In genomic region chr11:47259178-47259977, GRCh38 we compare ENCODE assay signal across 6 cellular contexts. TPM values are rescaled to one million over a fixed set of nuclear protein-coding genes. Genes with fewer than 3 reads are reported as not detected.
DNase-seq lines count a peak whose midpoint lies in the region; ATAC-seq and TF ChIP-seq lines count a peak whose summit lies in the region.

No MANE protein-coding gene starts in this region.

- H2AK5ac ChIP-seq in mesenchymal stem cell (ENCODE audit: low read length, severe bottlenecking), result peak overlapping the region; percentile 35

- H3K27ac ChIP-seq in CD4-positive, alpha-beta T cell (ENCODE audit: low read depth, low read length), result no peak overlapping the region
- peak overlapping the region; percentile 39 for H3K27ac ChIP-seq in mesenchymal stem cell (ENCODE audit: low read length, poor library complexity, severe bottlenecking)

- H4K8ac ChIP-seq in mesenchymal stem cell (ENCODE audit: low read length), result peak overlapping the region; percentile 95

- DNase-seq in CD4-positive, alpha-beta T cell, result peak in 4 of 10 experiments; percentile 9 to 23 (median 18)
- DNase-seq in HuH-7.5 (ENCODE audit: low spot score) (peak; percentile 68), mesenchymal stem cell (peak; percentile 65)
- DNase-seq in activated naive CD4-positive, alpha-beta T cell treated with anti-CD3 and anti-CD28 coated beads, Interleukin-2, amount 10 ng/mL, durations not matched to agents 7 days and 5 days, result peak; percentile 57

- intact Hi-C loops in CD4-positive, alpha-beta T cell (cut with DNase I, micrococcal nuclease), result loop anchor here in 1 of 2 experiments (1.0 kb wide), 1 partner anchor 82 kb away; no protein-coding TSS in a partner anchor

- no peak overlapping the region for H2BK5ac ChIP-seq in mesenchymal stem cell (ENCODE audit: low read depth, low read length, poor library complexity, severe bottlenecking)

- H3K4me2 ChIP-seq in mesenchymal stem cell (ENCODE audit: low read length, poor library complexity, severe bottlenecking), result peak overlapping the region; percentile 48

- H3K36me3 ChIP-seq in mesenchymal stem cell (ENCODE audit: control insufficient read depth in 1 of 2, insufficient read depth in 2 of 2, low read depth in 1 of 2, low read length in 2 of 2), result peaks cover 0 to 10% of the 10 kb centered on the region in 2 experiments

- no peaks in the 10 kb centered on the region for H3K9me3 Mint-ChIP-seq in CD4-positive, alpha-beta T cell
- H3K9me3 Mint-ChIP-seq in activated naive CD4-positive, alpha-beta T cell treated with anti-CD3 and anti-CD28 coated beads, Interleukin-2, amount 10 ng/mL, durations not matched to agents 7 days and 5 days, result no peaks in the 10 kb centered on the region

- ATAC-seq in CD4-positive, alpha-beta T cell (ENCODE audit: poor library complexity), result peak; percentile 82
- no peak for ATAC-seq in GM18858 (IDR thresholded peaks at IDR 0.05; ENCODE audit: unreplicated experiment)
- no peak for ATAC-seq in GM21737 (IDR thresholded peaks at IDR 0.05; ENCODE audit: unreplicated experiment)

- H2BK15ac ChIP-seq in mesenchymal stem cell (ENCODE audit: low read depth, poor library complexity, severe bottlenecking), result peak overlapping the region; percentile 93

- no peak overlapping the region for H3K23ac ChIP-seq in mesenchymal stem cell (ENCODE audit: low read length in 2 of 2)

- H3K9me3 ChIP-seq in CD4-positive, alpha-beta T cell (ENCODE audit: control insufficient read depth, low read length), result no peaks in the 10 kb centered on the region
- no peaks in the 10 kb centered on the region for H3K9me3 ChIP-seq in mesenchymal stem cell (ENCODE audit: control insufficient read depth, low read length)

- H3K4me3 ChIP-seq in mesenchymal stem cell (ENCODE audit: insufficient read depth in 1 of 2, low read depth in 1 of 2, low read length in 2 of 2), result no peak overlapping the region

- no peaks in the 10 kb centered on the region for H3K27me3 Mint-ChIP-seq in CD4-positive, alpha-beta T cell
- H3K27me3 Mint-ChIP-seq in activated naive CD4-positive, alpha-beta T cell treated with anti-CD3 and anti-CD28 coated beads, Interleukin-2, amount 10 ng/mL, durations not matched to agents 7 days and 5 days, result no peaks in the 10 kb centered on the region

- peak overlapping the region; percentile 77 to 86 for H3K18ac ChIP-seq in mesenchymal stem cell (ENCODE audit: low read depth in 1 of 2, low read length in 2 of 2)

- peaks cover 3% of the 10 kb centered on the region for H3K79me1 ChIP-seq in mesenchymal stem cell (replicated peaks; ENCODE audit: low read length, poor library complexity, severe bottlenecking)

- H2BK120ac ChIP-seq in mesenchymal stem cell (ENCODE audit: low read depth, low read length), result peak overlapping the region; percentile 71

- CTCF ChIA-PET in CD4-positive, alpha-beta T cell (lab: Charles Lee), result interaction anchor here (0.6 to 2.0 kb wide), 12 partner anchors 8 to 279 kb away, joined by 3 to 13 read pairs (median 5); partner anchors contain the start of gene ACP2
- CTCF ChIA-PET in activated naive CD4-positive, alpha-beta T cell treated with anti-CD3 and anti-CD28 coated beads, Interleukin-2, amount 10 ng/mL, durations not matched to agents 7 days and 5 days (lab: Charles Lee), result interaction anchor here (0.6 to 3.9 kb wide), 25 partner anchors 8 to 195 kb away, joined by 3 to 39 read pairs (median 5); partner anchors contain the start of genes ACP2, ARFGAP2 and DDB2

- H2AFZ ChIP-seq in mesenchymal stem cell (ENCODE audit: low read depth, low read length), result no peak overlapping the region

- H2BK12ac ChIP-seq in mesenchymal stem cell (ENCODE audit: low read length in 2 of 2), result peak overlapping the region; percentile 81 to 89

- peak overlapping the region; percentile 21 to 73 for H3K4ac ChIP-seq in mesenchymal stem cell (ENCODE audit: low read depth in 1 of 2, low read length in 2 of 2)

- H3K27ac Mint-ChIP-seq in CD4-positive, alpha-beta T cell, result no peak overlapping the region
- peak overlapping the region; percentile 66 for H3K27ac Mint-ChIP-seq in activated naive CD4-positive, alpha-beta T cell treated with anti-CD3 and anti-CD28 coated beads, Interleukin-2, amount 10 ng/mL, durations not matched to agents 7 days and 5 days

- TF ChIP-seq CTCF in CD4-positive, alpha-beta T cell (IDR thresholded peaks at IDR 0.05), result peak; percentile 47

- WGBS in mesenchymal stem cell, result 30% methylated on average over 10 of the region's 10 CpGs

- peak overlapping the region in 1 of 2 experiments; percentile 53 for H3K14ac ChIP-seq in mesenchymal stem cell (ENCODE audit: low read length in 2 of 2)

- H3K4me1 Mint-ChIP-seq in CD4-positive, alpha-beta T cell (ENCODE audit: low read depth), result peaks cover 14% of the 10 kb centered on the region
- peaks cover 18% of the 10 kb centered on the region for H3K4me1 Mint-ChIP-seq in activated naive CD4-positive, alpha-beta T cell treated with anti-CD3 and anti-CD28 coated beads, Interleukin-2, amount 10 ng/mL, durations not matched to agents 7 days and 5 days

- H4K91ac ChIP-seq in mesenchymal stem cell (ENCODE audit: low read length), result peak overlapping the region; percentile 92

- no peak overlapping the region for H3K4me3 Mint-ChIP-seq in CD4-positive, alpha-beta T cell
- no peak overlapping the region for H3K4me3 Mint-ChIP-seq in activated naive CD4-positive, alpha-beta T cell treated with anti-CD3 and anti-CD28 coated beads, Interleukin-2, amount 10 ng/mL, durations not matched to agents 7 days and 5 days

- H3K9ac ChIP-seq in mesenchymal stem cell (ENCODE audit: low read length), result peak overlapping the region; percentile 78

- POLR2A ChIA-PET in CD4-positive, alpha-beta T cell (lab: Charles Lee), result interaction anchor here (1.1 to 2.7 kb wide), 7 partner anchors 9 to 82 kb away, joined by 3 to 19 read pairs (median 4); partner anchors contain the start of genes ACP2, ARFGAP2 and DDB2

- peaks cover 29% of the 10 kb centered on the region for H3K4me1 ChIP-seq in mesenchymal stem cell (ENCODE audit: control insufficient read depth, insufficient read depth, low read depth, low read length)

- no peaks in the 10 kb centered on the region for H3K27me3 ChIP-seq in CD4-positive, alpha-beta T cell (ENCODE audit: control insufficient read depth, insufficient read depth, low read length)
- no peaks in the 10 kb centered on the region for H3K27me3 ChIP-seq in mesenchymal stem cell (ENCODE audit: control insufficient read depth in 1 of 2, insufficient read depth in 1 of 2, low read length in 2 of 2)

- no peaks in the 10 kb centered on the region for H3K36me3 Mint-ChIP-seq in CD4-positive, alpha-beta T cell (ENCODE audit: low read depth)
- peaks cover 1% of the 10 kb centered on the region for H3K36me3 Mint-ChIP-seq in activated naive CD4-positive, alpha-beta T cell treated with anti-CD3 and anti-CD28 coated beads, Interleukin-2, amount 10 ng/mL, durations not matched to agents 7 days and 5 days

RNA-seq across cellular contexts. Expression of gene NR1H3, which starts 1.6 kb away (rescaled TPM):
- total RNA-seq in CD4-positive, alpha-beta T cell, result 1 to 10 TPM; 1.8 to 2.3 TPM
- polyA plus RNA-seq in mesenchymal stem cell (2013, experiment 1 of 2), result 21.5 TPM
- 20.0 TPM for polyA plus RNA-seq in mesenchymal stem cell (2013, experiment 2 of 2)

RNA-seq across cellular contexts. Expression of gene MADD, which starts 10.6 kb away (rescaled TPM):
- total RNA-seq in CD4-positive, alpha-beta T cell, result 100 to 1,000 TPM; 161 to 178 TPM
- polyA plus RNA-seq in mesenchymal stem cell (2013, experiment 1 of 2), result 18.6 TPM
- polyA plus RNA-seq in mesenchymal stem cell (2013, experiment 2 of 2), result 17.8 TPM

RNA-seq across cellular contexts. Expression of gene ACP2, which starts 10.8 kb away (rescaled TPM):
- total RNA-seq in CD4-positive, alpha-beta T cell, result 10 to 100 TPM; 16.8 to 17.2 TPM
- 33.5 TPM for polyA plus RNA-seq in mesenchymal stem cell (2013, experiment 1 of 2)
- polyA plus RNA-seq in mesenchymal stem cell (2013, experiment 2 of 2), result 31.7 TPM

RNA-seq across cellular contexts. Expression of gene DDB2, which starts 44.6 kb away (rescaled TPM):
- 10 to 100 TPM; 57.3 to 57.6 TPM for total RNA-seq in CD4-positive, alpha-beta T cell
- 32.7 TPM for polyA plus RNA-seq in mesenchymal stem cell (2013, experiment 1 of 2)
- polyA plus RNA-seq in mesenchymal stem cell (2013, experiment 2 of 2), result 30.8 TPM
